In genomic region chr3:117748131-117748530, GRCh38 we compare ENCODE assay signal across 29 cellular contexts.
"Had no signal": no experiment of that assay in that cellular context is flagged by ENCODE, and none has a peak within 500 bp of the region (broad histone marks: within the 10 kb centered on the region; RNA-seq: fewer than 3 reads in every experiment).

No MANE protein-coding gene starts in this region.

- DNase-seq: hypothalamus; immature natural killer cell; islet precursor cell; left cardiac atrium; mesendoderm; naive B cell; natural killer cell; nephron progenitor cell; ovary; stimulated activated CD4-positive, alpha-beta T cell treated with anti-CD3 and anti-CD28 coated beads, Interleukin-12 subunit alpha, Interleukin-12 subunit beta, amount 100 ng/mL, for 4 hours; stimulated activated CD4-positive, alpha-beta T cell treated with anti-CD3 and anti-CD28 coated beads, Interleukin-15, amount 100 ng/mL, for 24 hours; stimulated activated CD4-positive, alpha-beta T cell treated with anti-CD3 and anti-CD28 coated beads, Interleukin-2, amount 100 ng/mL, for 24 hours; stimulated activated CD4-positive, alpha-beta T cell treated with anti-CD3 and anti-CD28 coated beads, Interleukin-4, amount 100 ng/mL, for 1 hour; stimulated activated naive B cell treated with anti-CD40 and anti-IgM and Interleukin-4, amounts not matched to agents 10 μg/mL and 1 μg/mL and 100 μg/mL, for 72 hours; stimulated activated naive CD8-positive, alpha-beta T cell treated with anti-CD3 and anti-CD28 coated beads, Interleukin-15, Interleukin-2, amounts not matched to agents 100 U/mL and 50 U/mL, for 24 hours; stomach; testis; thyroid gland; transverse colon; upper lobe of left lung had no signal

- H3K4me3 Mint-ChIP-seq: immature natural killer cell; mesothelial cell of epicardium; naive B cell; natural killer cell; nephron progenitor cell; neural progenitor cell; stimulated activated naive B cell treated with anti-CD40 and anti-IgM and Interleukin-4, amounts not matched to agents 10 μg/mL and 1 μg/mL and 100 μg/mL, for 72 hours had no signal

- H2AFZ ChIP-seq: neural progenitor cell had no signal

- H3K27me3 Mint-ChIP-seq: progenitor cell of endocrine pancreas; stimulated activated naive B cell treated with anti-CD40 and anti-IgM and Interleukin-4, amounts not matched to agents 10 μg/mL and 1 μg/mL and 100 μg/mL, for 72 hours had no signal

- H3K4me2 ChIP-seq: neural progenitor cell had no signal

- H3K27ac Mint-ChIP-seq: immature natural killer cell; mesothelial cell of epicardium; naive B cell; natural killer cell; nephron progenitor cell; neural progenitor cell; progenitor cell of endocrine pancreas; stimulated activated naive B cell treated with anti-CD40 and anti-IgM and Interleukin-4, amounts not matched to agents 10 μg/mL and 1 μg/mL and 100 μg/mL, for 72 hours had no signal

- H3K27me3 ChIP-seq: neural progenitor cell, ovary, right atrium auricular region, stomach, testis, thyroid gland, transverse colon, upper lobe of left lung, vagina had no signal

- H3K27ac ChIP-seq: neural progenitor cell, ovary, right atrium auricular region, skin epidermis, stomach, testis, thyroid gland, transverse colon, upper lobe of left lung, vagina had no signal

- H3K9me3 ChIP-seq: ovary, right atrium auricular region, stomach, testis, thyroid gland, transverse colon, upper lobe of left lung, vagina had no signal

- H3K4me3 ChIP-seq: lung, neural progenitor cell, ovary, right atrium auricular region, skin epidermis, stomach, testis, thyroid gland, transverse colon, upper lobe of left lung, vagina had no signal

- H3K36me3 Mint-ChIP-seq: immature natural killer cell; mesothelial cell of epicardium; naive B cell; natural killer cell; neural progenitor cell; stimulated activated naive B cell treated with anti-CD40 and anti-IgM and Interleukin-4, amounts not matched to agents 10 μg/mL and 1 μg/mL and 100 μg/mL, for 72 hours had no signal

- H3K4me1 ChIP-seq: right atrium auricular region, stomach, testis, thyroid gland, transverse colon, upper lobe of left lung, vagina had no signal

- H3K9ac ChIP-seq: neural progenitor cell had no signal

- ATAC-seq: left cardiac atrium; left lobe of liver; natural killer cell; sciatic nerve; stimulated activated naive B cell treated with anti-CD40 and anti-IgM and Interleukin-4, amounts not matched to agents 10 μg/mL and 1 μg/mL and 100 μg/mL, for 72 hours; stimulated activated naive CD8-positive, alpha-beta T cell treated with anti-CD3 and anti-CD28 coated beads, Interleukin-15, Interleukin-2, amounts not matched to agents 100 U/mL and 50 U/mL, for 24 hours had no signal

- H3K4me1 Mint-ChIP-seq: immature natural killer cell; naive B cell; natural killer cell; stimulated activated naive B cell treated with anti-CD40 and anti-IgM and Interleukin-4, amounts not matched to agents 10 μg/mL and 1 μg/mL and 100 μg/mL, for 72 hours had no signal

- H3K36me3 ChIP-seq: neural progenitor cell, ovary, right atrium auricular region, stomach, thyroid gland, transverse colon, upper lobe of left lung, vagina had no signal

- H3K9me3 Mint-ChIP-seq: mesothelial cell of epicardium, neural progenitor cell had no signal
